ENCODE assay signal across 18 cellular contexts in genomic region chr14:78341827-78342389, GRCh38.
DNase-seq lines count a peak whose midpoint lies in the region; ATAC-seq lines count a peak whose summit lies in the region.
"Had no signal": no experiment of that assay in that cellular context is flagged by ENCODE, and none has a peak within 500 bp of the region (broad histone marks: within the 10 kb centered on the region; RNA-seq: fewer than 3 reads in every experiment).

No MANE protein-coding gene starts in this region.

- H3K27ac Mint-ChIP-seq in T-cell = no peak overlapping the region
- H3K27ac Mint-ChIP-seq: stimulated activated naive CD8-positive, alpha-beta T cell treated with anti-CD3 and anti-CD28 coated beads, Interleukin-15, amount 100 ng/mL, for 72 hours had no signal

- no peaks in the 10 kb centered on the region for H3K36me3 Mint-ChIP-seq in T-cell

- ATAC-seq in T-cell (replicated peaks in 1 of 4) = no peak
- ATAC-seq: esophagus mucosa; foreskin keratinocyte; heart right ventricle; Panc1; stimulated activated naive CD8-positive, alpha-beta T cell treated with anti-CD3 and anti-CD28 coated beads, Interleukin-15, amount 100 ng/mL, for 72 hours had no signal

- H3K4me1 Mint-ChIP-seq in T-cell = no peaks in the 10 kb centered on the region
- H3K4me1 Mint-ChIP-seq: stimulated activated naive CD8-positive, alpha-beta T cell treated with anti-CD3 and anti-CD28 coated beads, Interleukin-15, amount 100 ng/mL, for 72 hours had no signal

- H3K27me3 Mint-ChIP-seq in T-cell = peaks cover 1 to 5% of the 10 kb centered on the region in 2 donors
- H3K27me3 Mint-ChIP-seq: stimulated activated naive CD8-positive, alpha-beta T cell treated with anti-CD3 and anti-CD28 coated beads, Interleukin-15, amount 100 ng/mL, for 72 hours had no signal

- no peaks in the 10 kb centered on the region for H3K9me3 Mint-ChIP-seq in T-cell
- H3K9me3 Mint-ChIP-seq: stimulated activated naive CD8-positive, alpha-beta T cell treated with anti-CD3 and anti-CD28 coated beads, Interleukin-15, amount 100 ng/mL, for 72 hours had no signal

- POLR2A ChIA-PET in T-cell (lab: Charles Lee) = no interaction called here

- no peak overlapping the region for H3K4me3 Mint-ChIP-seq in T-cell
- H3K4me3 Mint-ChIP-seq: stimulated activated naive CD8-positive, alpha-beta T cell treated with anti-CD3 and anti-CD28 coated beads, Interleukin-15, amount 100 ng/mL, for 72 hours had no signal

- CTCF ChIA-PET in T-cell (lab: Charles Lee) = no interaction called here

- DNase-seq in COLO668 (lab: John Stamatoyannopoulos, UW; ENCODE audit: unreplicated experiment) (peak; percentile 38), DMS153 treated with DMSO at 0.1 percent for 48 hours (lab: John Stamatoyannopoulos, UW; ENCODE audit: unreplicated experiment) (peak; percentile 76), NCI-H2196 (lab: John Stamatoyannopoulos, UW; ENCODE audit: unreplicated experiment) (peak; percentile 65), epithelial cell of prostate (ENCODE audit: low read depth, low spot score) (peak; percentile 20), epidermal melanocyte (ENCODE audit: insufficient read length, low spot score) (no peak), NCI-H2227 treated with DMSO at 0.1 percent for 48 hours (lab: John Stamatoyannopoulos, UW) (no peak), T-cell (no peak)
- DNase-seq: activated gamma-delta T cell treated with Interleukin-2 at 50 U/mL for 16 hours; activated T-cell treated with anti-CD3 and anti-CD28 coated beads, Interleukin-2, amount 50 U/mL, for 1 hour; effector CD4-positive, alpha-beta T cell; GOT3; heart right ventricle; mesenchymal stem cell; stimulated activated naive CD8-positive, alpha-beta T cell treated with anti-CD3 and anti-CD28 coated beads, Interleukin-15, amount 100 ng/mL, for 72 hours; tibial artery had no signal

- peak overlapping the region; percentile 50 for H3K27ac ChIP-seq in epithelial cell of prostate
- H3K27ac ChIP-seq: foreskin keratinocyte, heart right ventricle, tibial artery had no signal

Comparison
In these comparisons a context has a peak if more than half of its experiments do, and no peak if none do; other contexts are left out.
1. DNase-seq: peak in COLO668 (single experiment), DMS153 treated with DMSO at 0.1 percent for 48 hours (single experiment), NCI-H2196 (single experiment) and epithelial cell of prostate (single experiment); none in epidermal melanocyte (single experiment), NCI-H2227 treated with DMSO at 0.1 percent for 48 hours (single experiment) and T-cell (0 of 34).